ENCODE assay signal across 1 cellular context in genomic region chr7:99929730-99930053, GRCh38.
TF ChIP-seq lines count a peak whose summit lies in the region.

No MANE protein-coding gene starts in this region.

TF ChIP-seq in H1, 55 proteins besides CTCF, POLR2A, EP300 and RAD21:
- TF ChIP-seq MAX (IDR thresholded peaks at IDR 0.05) (no peak), BRCA1 (IDR thresholded peaks at IDR 0.05; ENCODE audit: low read depth, low read length) (no peak), TEAD4 (IDR thresholded peaks at IDR 0.05; ENCODE audit: low read depth, low read length) (no peak), MAFK (IDR thresholded peaks at IDR 0.05; ENCODE audit: low read depth, low read length) (no peak), SP2 (IDR thresholded peaks at IDR 0.05; ENCODE audit: low read length) (no peak), SP4 (IDR thresholded peaks at IDR 0.05; ENCODE audit: low read length) (no peak), RNF2 (IDR thresholded peaks at IDR 0.05; ENCODE audit: borderline replicate concordance, low read depth, low read length, missing control alignments, poor library complexity, severe bottlenecking) (no peak), EZH2 (IDR thresholded peaks at IDR 0.05; ENCODE audit: low read depth, low read length, severe bottlenecking) (no peak), FOSL1 (IDR thresholded peaks at IDR 0.05; ENCODE audit: insufficient read depth, low read depth, low read length) (no peak), TAF7 (optimal IDR thresholded peaks at IDR 0.05; ENCODE audit: borderline replicate concordance, low read depth, low read length) (no peak)
- TF ChIP-seq, protein P1, sequence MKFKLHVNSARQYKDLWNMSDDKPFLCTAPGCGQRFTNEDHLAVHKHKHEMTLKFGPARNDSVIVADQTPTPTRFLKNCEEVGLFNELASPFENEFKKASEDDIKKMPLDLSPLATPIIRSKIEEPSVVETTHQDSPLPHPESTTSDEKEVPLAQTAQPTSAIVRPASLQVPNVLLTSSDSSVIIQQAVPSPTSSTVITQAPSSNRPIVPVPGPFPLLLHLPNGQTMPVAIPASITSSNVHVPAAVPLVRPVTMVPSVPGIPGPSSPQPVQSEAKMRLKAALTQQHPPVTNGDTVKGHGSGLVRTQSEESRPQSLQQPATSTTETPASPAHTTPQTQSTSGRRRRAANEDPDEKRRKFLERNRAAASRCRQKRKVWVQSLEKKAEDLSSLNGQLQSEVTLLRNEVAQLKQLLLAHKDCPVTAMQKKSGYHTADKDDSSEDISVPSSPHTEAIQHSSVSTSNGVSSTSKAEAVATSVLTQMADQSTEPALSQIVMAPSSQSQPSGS (IDR thresholded peaks at IDR 0.05; ENCODE audit: low read length): no peak
